Comparison of ENCODE assay signal across 1 cellular context in genomic region chr6:7129784-7130569, GRCh38.
TF ChIP-seq lines count a peak whose summit lies in the region.

No MANE protein-coding gene starts in this region.

TF ChIP-seq in HepG2, 621 proteins besides CTCF, POLR2A, EP300 and RAD21 (continued from another document and continues in another):
- TF ChIP-seq, protein P1, sequence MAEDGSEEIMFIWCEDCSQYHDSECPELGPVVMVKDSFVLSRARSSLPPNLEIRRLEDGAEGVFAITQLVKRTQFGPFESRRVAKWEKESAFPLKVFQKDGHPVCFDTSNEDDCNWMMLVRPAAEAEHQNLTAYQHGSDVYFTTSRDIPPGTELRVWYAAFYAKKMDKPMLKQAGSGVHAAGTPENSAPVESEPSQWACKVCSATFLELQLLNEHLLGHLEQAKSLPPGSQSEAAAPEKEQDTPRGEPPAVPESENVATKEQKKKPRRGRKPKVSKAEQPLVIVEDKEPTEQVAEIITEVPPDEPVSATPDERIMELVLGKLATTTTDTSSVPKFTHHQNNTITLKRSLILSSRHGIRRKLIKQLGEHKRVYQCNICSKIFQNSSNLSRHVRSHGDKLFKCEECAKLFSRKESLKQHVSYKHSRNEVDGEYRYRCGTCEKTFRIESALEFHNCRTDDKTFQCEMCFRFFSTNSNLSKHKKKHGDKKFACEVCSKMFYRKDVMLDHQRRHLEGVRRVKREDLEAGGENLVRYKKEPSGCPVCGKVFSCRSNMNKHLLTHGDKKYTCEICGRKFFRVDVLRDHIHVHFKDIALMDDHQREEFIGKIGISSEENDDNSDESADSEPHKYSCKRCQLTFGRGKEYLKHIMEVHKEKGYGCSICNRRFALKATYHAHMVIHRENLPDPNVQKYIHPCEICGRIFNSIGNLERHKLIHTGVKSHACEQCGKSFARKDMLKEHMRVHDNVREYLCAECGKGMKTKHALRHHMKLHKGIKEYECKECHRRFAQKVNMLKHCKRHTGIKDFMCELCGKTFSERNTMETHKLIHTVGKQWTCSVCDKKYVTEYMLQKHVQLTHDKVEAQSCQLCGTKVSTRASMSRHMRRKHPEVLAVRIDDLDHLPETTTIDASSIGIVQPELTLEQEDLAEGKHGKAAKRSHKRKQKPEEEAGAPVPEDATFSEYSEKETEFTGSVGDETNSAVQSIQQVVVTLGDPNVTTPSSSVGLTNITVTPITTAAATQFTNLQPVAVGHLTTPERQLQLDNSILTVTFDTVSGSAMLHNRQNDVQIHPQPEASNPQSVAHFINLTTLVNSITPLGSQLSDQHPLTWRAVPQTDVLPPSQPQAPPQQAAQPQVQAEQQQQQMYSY (CRISPR knock-in tag; IDR thresholded peaks at IDR 0.05): no peak
- TF ChIP-seq ZBTB38 (CRISPR knock-in tag; IDR thresholded peaks at IDR 0.05) (peak; percentile 95), SAP130 (CRISPR knock-in tag; IDR thresholded peaks at IDR 0.05; ENCODE audit: low read depth) (peak; percentile 48; the same call in 1 of the 2 replicates), ZNF564 (CRISPR knock-in tag; IDR thresholded peaks at IDR 0.05) (no peak), ZBTB33 (CRISPR knock-in tag; IDR thresholded peaks at IDR 0.05) (peak; percentile 100), SOX6 (IDR thresholded peaks at IDR 0.05) (no peak), SOX6 (CRISPR knock-in tag; IDR thresholded peaks at IDR 0.05) (0 out of 2 replicates have a peak, but pooled peaks have one; percentile 16), KDM6A (CRISPR knock-in tag; IDR thresholded peaks at IDR 0.05; ENCODE audit: low read depth) (no peak), JUND (CRISPR knock-in tag; IDR thresholded peaks at IDR 0.05) (0 out of 2 replicates have a peak, but pooled peaks have one; percentile 27), RNF219 (CRISPR knock-in tag; IDR thresholded peaks at IDR 0.05) (no peak), ZNF354B (CRISPR knock-in tag; IDR thresholded peaks at IDR 0.05) (no peak), ARID5B (CRISPR knock-in tag; IDR thresholded peaks at IDR 0.05) (0 out of 2 replicates have a peak, but pooled peaks have one; percentile 37), SIX1 (CRISPR knock-in tag; IDR thresholded peaks at IDR 0.05; ENCODE audit: borderline replicate concordance) (peak; percentile 33; the same call in 1 of the 2 replicates), CREB1 (IDR thresholded peaks at IDR 0.05) (no peak), CREB1 (CRISPR knock-in tag; IDR thresholded peaks at IDR 0.05) (peak; percentile 51), SALL1 (CRISPR knock-in tag; IDR thresholded peaks at IDR 0.05) (peak; percentile 45), POGZ (CRISPR knock-in tag; IDR thresholded peaks at IDR 0.05) (peak; percentile 74), CCAR2 (optimal IDR thresholded peaks at IDR 0.05; ENCODE audit: low read depth, low read length) (no peak), FOSL1 (CRISPR knock-in tag; IDR thresholded peaks at IDR 0.05; ENCODE audit: borderline replicate concordance) (peak; percentile 67; the same call in 1 of the 2 replicates), NONO (IDR thresholded peaks at IDR 0.05) (no peak), NONO (CRISPR knock-in tag; conservative IDR thresholded peaks at IDR 0.05) (no peak), ZBTB21 (CRISPR knock-in tag; IDR thresholded peaks at IDR 0.05) (peak; percentile 62; the same call in 1 of the 2 replicates), ZNF577 (CRISPR knock-in tag; IDR thresholded peaks at IDR 0.05; ENCODE audit: borderline replicate concordance, low read depth) (no peak), SMC3 (IDR thresholded peaks at IDR 0.05; ENCODE audit: low read length) (peak; percentile 10; the same call in 1 of the 2 replicates), KDM3A (CRISPR knock-in tag; IDR thresholded peaks at IDR 0.05; ENCODE audit: low read depth) (no peak), HES4 (CRISPR knock-in tag; IDR thresholded peaks at IDR 0.05; ENCODE audit: borderline replicate concordance) (no peak), ZFX (CRISPR knock-in tag; IDR thresholded peaks at IDR 0.05; ENCODE audit: low read depth) (no peak)
- TF ChIP-seq, protein P2, sequence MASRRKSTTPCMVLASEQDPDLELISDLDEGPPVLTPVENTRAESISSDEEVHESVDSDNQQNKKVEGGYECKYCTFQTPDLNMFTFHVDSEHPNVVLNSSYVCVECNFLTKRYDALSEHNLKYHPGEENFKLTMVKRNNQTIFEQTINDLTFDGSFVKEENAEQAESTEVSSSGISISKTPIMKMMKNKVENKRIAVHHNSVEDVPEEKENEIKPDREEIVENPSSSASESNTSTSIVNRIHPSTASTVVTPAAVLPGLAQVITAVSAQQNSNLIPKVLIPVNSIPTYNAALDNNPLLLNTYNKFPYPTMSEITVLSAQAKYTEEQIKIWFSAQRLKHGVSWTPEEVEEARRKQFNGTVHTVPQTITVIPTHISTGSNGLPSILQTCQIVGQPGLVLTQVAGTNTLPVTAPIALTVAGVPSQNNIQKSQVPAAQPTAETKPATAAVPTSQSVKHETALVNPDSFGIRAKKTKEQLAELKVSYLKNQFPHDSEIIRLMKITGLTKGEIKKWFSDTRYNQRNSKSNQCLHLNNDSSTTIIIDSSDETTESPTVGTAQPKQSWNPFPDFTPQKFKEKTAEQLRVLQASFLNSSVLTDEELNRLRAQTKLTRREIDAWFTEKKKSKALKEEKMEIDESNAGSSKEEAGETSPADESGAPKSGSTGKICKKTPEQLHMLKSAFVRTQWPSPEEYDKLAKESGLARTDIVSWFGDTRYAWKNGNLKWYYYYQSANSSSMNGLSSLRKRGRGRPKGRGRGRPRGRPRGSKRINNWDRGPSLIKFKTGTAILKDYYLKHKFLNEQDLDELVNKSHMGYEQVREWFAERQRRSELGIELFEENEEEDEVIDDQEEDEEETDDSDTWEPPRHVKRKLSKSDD (CRISPR knock-in tag; IDR thresholded peaks at IDR 0.05; ENCODE audit: low read depth): 0 out of 2 replicates have a peak, but pooled peaks have one; percentile 50
- TF ChIP-seq, protein P3, sequence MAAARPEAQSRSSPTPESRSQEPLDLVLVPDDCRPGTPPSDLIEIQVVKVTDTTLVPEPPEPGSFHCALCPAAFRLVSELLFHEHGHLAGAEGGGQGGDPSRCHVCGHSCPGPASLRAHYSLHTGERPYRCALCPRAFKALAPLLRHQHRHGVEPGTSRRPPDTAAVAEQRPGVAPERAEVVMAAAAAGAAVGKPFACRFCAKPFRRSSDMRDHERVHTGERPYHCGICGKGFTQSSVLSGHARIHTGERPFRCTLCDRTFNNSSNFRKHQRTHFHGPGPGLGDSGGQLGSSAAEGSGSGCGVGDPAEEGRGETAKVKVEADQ (CRISPR knock-in tag; IDR thresholded peaks at IDR 0.05; ENCODE audit: borderline replicate concordance): no peak
- TF ChIP-seq, protein P4, sequence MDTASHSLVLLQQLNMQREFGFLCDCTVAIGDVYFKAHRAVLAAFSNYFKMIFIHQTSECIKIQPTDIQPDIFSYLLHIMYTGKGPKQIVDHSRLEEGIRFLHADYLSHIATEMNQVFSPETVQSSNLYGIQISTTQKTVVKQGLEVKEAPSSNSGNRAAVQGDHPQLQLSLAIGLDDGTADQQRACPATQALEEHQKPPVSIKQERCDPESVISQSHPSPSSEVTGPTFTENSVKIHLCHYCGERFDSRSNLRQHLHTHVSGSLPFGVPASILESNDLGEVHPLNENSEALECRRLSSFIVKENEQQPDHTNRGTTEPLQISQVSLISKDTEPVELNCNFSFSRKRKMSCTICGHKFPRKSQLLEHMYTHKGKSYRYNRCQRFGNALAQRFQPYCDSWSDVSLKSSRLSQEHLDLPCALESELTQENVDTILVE (CRISPR knock-in tag; IDR thresholded peaks at IDR 0.05): no peak
- TF ChIP-seq, protein P5, sequence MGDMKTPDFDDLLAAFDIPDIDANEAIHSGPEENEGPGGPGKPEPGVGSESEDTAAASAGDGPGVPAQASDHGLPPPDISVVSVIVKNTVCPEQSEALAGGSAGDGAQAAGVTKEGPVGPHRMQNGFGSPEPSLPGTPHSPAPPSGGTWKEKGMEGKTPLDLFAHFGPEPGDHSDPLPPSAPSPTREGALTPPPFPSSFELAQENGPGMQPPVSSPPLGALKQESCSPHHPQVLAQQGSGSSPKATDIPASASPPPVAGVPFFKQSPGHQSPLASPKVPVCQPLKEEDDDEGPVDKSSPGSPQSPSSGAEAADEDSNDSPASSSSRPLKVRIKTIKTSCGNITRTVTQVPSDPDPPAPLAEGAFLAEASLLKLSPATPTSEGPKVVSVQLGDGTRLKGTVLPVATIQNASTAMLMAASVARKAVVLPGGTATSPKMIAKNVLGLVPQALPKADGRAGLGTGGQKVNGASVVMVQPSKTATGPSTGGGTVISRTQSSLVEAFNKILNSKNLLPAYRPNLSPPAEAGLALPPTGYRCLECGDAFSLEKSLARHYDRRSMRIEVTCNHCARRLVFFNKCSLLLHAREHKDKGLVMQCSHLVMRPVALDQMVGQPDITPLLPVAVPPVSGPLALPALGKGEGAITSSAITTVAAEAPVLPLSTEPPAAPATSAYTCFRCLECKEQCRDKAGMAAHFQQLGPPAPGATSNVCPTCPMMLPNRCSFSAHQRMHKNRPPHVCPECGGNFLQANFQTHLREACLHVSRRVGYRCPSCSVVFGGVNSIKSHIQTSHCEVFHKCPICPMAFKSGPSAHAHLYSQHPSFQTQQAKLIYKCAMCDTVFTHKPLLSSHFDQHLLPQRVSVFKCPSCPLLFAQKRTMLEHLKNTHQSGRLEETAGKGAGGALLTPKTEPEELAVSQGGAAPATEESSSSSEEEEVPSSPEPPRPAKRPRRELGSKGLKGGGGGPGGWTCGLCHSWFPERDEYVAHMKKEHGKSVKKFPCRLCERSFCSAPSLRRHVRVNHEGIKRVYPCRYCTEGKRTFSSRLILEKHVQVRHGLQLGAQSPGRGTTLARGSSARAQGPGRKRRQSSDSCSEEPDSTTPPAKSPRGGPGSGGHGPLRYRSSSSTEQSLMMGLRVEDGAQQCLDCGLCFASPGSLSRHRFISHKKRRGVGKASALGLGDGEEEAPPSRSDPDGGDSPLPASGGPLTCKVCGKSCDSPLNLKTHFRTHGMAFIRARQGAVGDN (CRISPR knock-in tag; IDR thresholded peaks at IDR 0.05): peak; percentile 20
